15 cellular contexts compared by ENCODE assay signal in genomic region chr16:84612686-84613085, GRCh38. TPM values are rescaled to one million over a fixed set of nuclear protein-coding genes. Genes with fewer than 3 reads are reported as not detected.
A peak's percentile ranks its signal among the peaks of the same experiment; 100 is the strongest.
DNase-seq lines count a peak whose midpoint lies in the region; ATAC-seq and TF ChIP-seq lines count a peak whose summit lies in the region.
"Had no signal": no experiment of that assay in that cellular context is flagged by ENCODE, and none has a peak within 500 bp of the region (broad histone marks: within the 10 kb centered on the region; RNA-seq: fewer than 3 reads in every experiment).

No MANE protein-coding gene starts in this region.

- intact Hi-C loops in CD8-positive, alpha-beta T cell (cut with DNase I, micrococcal nuclease) = no loop called here
- intact Hi-C loops in activated T-helper 2 cell treated with anti-CD3 and anti-CD28 coated beads, Interferon-gamma antibody, Interleukin-2, Interleukin-4, amounts not matched to agents 10 μg/mL and 5 μg/mL and 100 μg/mL, durations not matched to agents 14 hours and 24 hours and 36 hours (cut with micrococcal nuclease) = no loop called here

- DNase-seq in activated T-cell treated with anti-CD3 and anti-CD28 coated beads, Interleukin-2, amount 50 U/mL, for 24 hours = no peak
- DNase-seq in activated T-cell treated with anti-CD3 and anti-CD28 coated beads, Interleukin-2, amount 50 U/mL, for 72 hours = no peak
- no peak for DNase-seq in CD8-positive, alpha-beta T cell
- no peak for DNase-seq in activated T-helper 2 cell treated with anti-CD3 and anti-CD28 coated beads, Interferon-gamma antibody, Interleukin-2, Interleukin-4, amounts not matched to agents 10 μg/mL and 5 μg/mL and 100 μg/mL, durations not matched to agents 14 hours and 24 hours and 36 hours (ENCODE audit: low spot score)
- no peak for DNase-seq in naive thymus-derived CD8-positive, alpha-beta T cell
- DNase-seq in NCI-H1930 (lab: John Stamatoyannopoulos, UW) (no peak), RKO (ENCODE audit: low spot score) (no peak)
- DNase-seq: AML-193, Karpas-422, MM.1S, NCI-H1105, NCI-H187, NCI-H446, NCI-H774, PC-9 had no signal

- no peak for ATAC-seq in activated T-cell treated with anti-CD3 and anti-CD28 coated beads, Interleukin-2, amount 50 U/mL, for 72 hours (replicated peaks in 1 of 2)
- ATAC-seq in CD8-positive, alpha-beta T cell = no peak
- no peak for ATAC-seq in naive thymus-derived CD8-positive, alpha-beta T cell

- CTCF ChIA-PET in CD8-positive, alpha-beta T cell (lab: Charles Lee) = interaction anchor here (0.6 to 16.2 kb wide), 2 partner anchors 10 to 100 kb away, joined by 3 to 392 read pairs; partner anchors contain the start of gene MEAK7

- no peak overlapping the region for H3K27ac ChIP-seq in CD8-positive, alpha-beta T cell (ENCODE audit: low read depth, low read length)
- H3K27ac ChIP-seq: PC-9 had no signal

- H3K27ac Mint-ChIP-seq in activated T-cell treated with anti-CD3 and anti-CD28 coated beads, Interleukin-2, amount 50 U/mL, for 24 hours = peak overlapping the region; percentile 85
- H3K27ac Mint-ChIP-seq in activated T-cell treated with anti-CD3 and anti-CD28 coated beads, Interleukin-2, amount 50 U/mL, for 72 hours = no peak overlapping the region
- no peak overlapping the region for H3K27ac Mint-ChIP-seq in CD8-positive, alpha-beta T cell
- H3K27ac Mint-ChIP-seq in activated T-helper 2 cell treated with anti-CD3 and anti-CD28 coated beads, Interferon-gamma antibody, Interleukin-2, Interleukin-4, amounts not matched to agents 10 μg/mL and 5 μg/mL and 100 μg/mL, durations not matched to agents 14 hours and 24 hours and 36 hours = peak overlapping the region; percentile 85
- peak overlapping the region; percentile 37 to 96 (median 88) for H3K27ac Mint-ChIP-seq in naive thymus-derived CD8-positive, alpha-beta T cell

- H3K27me3 ChIP-seq in CD8-positive, alpha-beta T cell (ENCODE audit: insufficient read depth, low read length) = no peaks in the 10 kb centered on the region

- no peaks in the 10 kb centered on the region for H3K27me3 Mint-ChIP-seq in activated T-cell treated with anti-CD3 and anti-CD28 coated beads, Interleukin-2, amount 50 U/mL, for 24 hours
- no peaks in the 10 kb centered on the region for H3K27me3 Mint-ChIP-seq in activated T-cell treated with anti-CD3 and anti-CD28 coated beads, Interleukin-2, amount 50 U/mL, for 72 hours (ENCODE audit: low read depth)
- no peaks in the 10 kb centered on the region for H3K27me3 Mint-ChIP-seq in CD8-positive, alpha-beta T cell (ENCODE audit: low read depth)
- no peaks in the 10 kb centered on the region for H3K27me3 Mint-ChIP-seq in activated T-helper 2 cell treated with anti-CD3 and anti-CD28 coated beads, Interferon-gamma antibody, Interleukin-2, Interleukin-4, amounts not matched to agents 10 μg/mL and 5 μg/mL and 100 μg/mL, durations not matched to agents 14 hours and 24 hours and 36 hours (ENCODE audit: low read depth)
- no peaks in the 10 kb centered on the region for H3K27me3 Mint-ChIP-seq in naive thymus-derived CD8-positive, alpha-beta T cell

- H3K4me1 ChIP-seq in CD8-positive, alpha-beta T cell (ENCODE audit: insufficient read depth, low read length) = peaks cover 85% of the 10 kb centered on the region

- no peaks in the 10 kb centered on the region for H3K9me3 ChIP-seq in CD8-positive, alpha-beta T cell (ENCODE audit: low read length)

- H3K36me3 ChIP-seq in CD8-positive, alpha-beta T cell (ENCODE audit: insufficient read depth, low read length) = no peaks in the 10 kb centered on the region

- POLR2A ChIA-PET in CD8-positive, alpha-beta T cell (lab: Charles Lee) = interaction anchor here (0.9 to 7.3 kb wide), 2 partner anchors 8 to 14 kb away, joined by 4 to 59 read pairs; no protein-coding TSS in a partner anchor
- POLR2A ChIA-PET in naive thymus-derived CD8-positive, alpha-beta T cell (lab: Charles Lee) = interaction anchor here (1.0 to 9.8 kb wide), 4 partner anchors 12 to 104 kb away, joined by 3 to 141 read pairs (median 6); partner anchors contain the start of gene KLHL36

- H3K4me1 Mint-ChIP-seq in activated T-cell treated with anti-CD3 and anti-CD28 coated beads, Interleukin-2, amount 50 U/mL, for 24 hours (ENCODE audit: low read depth) = peaks cover 84% of the 10 kb centered on the region
- H3K4me1 Mint-ChIP-seq in activated T-cell treated with anti-CD3 and anti-CD28 coated beads, Interleukin-2, amount 50 U/mL, for 72 hours (ENCODE audit: low read depth) = peaks cover 85% of the 10 kb centered on the region
- peaks cover 85% of the 10 kb centered on the region for H3K4me1 Mint-ChIP-seq in CD8-positive, alpha-beta T cell (ENCODE audit: low read depth)
- peaks cover 78% of the 10 kb centered on the region for H3K4me1 Mint-ChIP-seq in activated T-helper 2 cell treated with anti-CD3 and anti-CD28 coated beads, Interferon-gamma antibody, Interleukin-2, Interleukin-4, amounts not matched to agents 10 μg/mL and 5 μg/mL and 100 μg/mL, durations not matched to agents 14 hours and 24 hours and 36 hours (ENCODE audit: low read depth)
- H3K4me1 Mint-ChIP-seq in naive thymus-derived CD8-positive, alpha-beta T cell = peaks cover 66 to 89% (median 89%) of the 10 kb centered on the region in 4 donors

- no peak overlapping the region for H3K4me3 Mint-ChIP-seq in activated T-cell treated with anti-CD3 and anti-CD28 coated beads, Interleukin-2, amount 50 U/mL, for 24 hours
- H3K4me3 Mint-ChIP-seq in activated T-cell treated with anti-CD3 and anti-CD28 coated beads, Interleukin-2, amount 50 U/mL, for 72 hours = no peak overlapping the region
- peak overlapping the region; percentile 19 for H3K4me3 Mint-ChIP-seq in CD8-positive, alpha-beta T cell
- peak overlapping the region; percentile 11 for H3K4me3 Mint-ChIP-seq in activated T-helper 2 cell treated with anti-CD3 and anti-CD28 coated beads, Interferon-gamma antibody, Interleukin-2, Interleukin-4, amounts not matched to agents 10 μg/mL and 5 μg/mL and 100 μg/mL, durations not matched to agents 14 hours and 24 hours and 36 hours (ENCODE audit: low read depth)
- peak overlapping the region in 3 of 10 donors; percentile 10 to 97 (median 85) for H3K4me3 Mint-ChIP-seq in naive thymus-derived CD8-positive, alpha-beta T cell

- H3K4me3 ChIP-seq in CD8-positive, alpha-beta T cell (ENCODE audit: low read depth, low read length) = no peak overlapping the region
- H3K4me3 ChIP-seq: PC-9 had no signal

- no peaks in the 10 kb centered on the region for H3K9me3 Mint-ChIP-seq in activated T-cell treated with anti-CD3 and anti-CD28 coated beads, Interleukin-2, amount 50 U/mL, for 24 hours
- H3K9me3 Mint-ChIP-seq in activated T-cell treated with anti-CD3 and anti-CD28 coated beads, Interleukin-2, amount 50 U/mL, for 72 hours = peaks cover 0 to 11% of the 10 kb centered on the region in 2 donors
- no peaks in the 10 kb centered on the region for H3K9me3 Mint-ChIP-seq in CD8-positive, alpha-beta T cell
- peaks cover 11% of the 10 kb centered on the region for H3K9me3 Mint-ChIP-seq in activated T-helper 2 cell treated with anti-CD3 and anti-CD28 coated beads, Interferon-gamma antibody, Interleukin-2, Interleukin-4, amounts not matched to agents 10 μg/mL and 5 μg/mL and 100 μg/mL, durations not matched to agents 14 hours and 24 hours and 36 hours
- no peaks in the 10 kb centered on the region for H3K9me3 Mint-ChIP-seq in naive thymus-derived CD8-positive, alpha-beta T cell

- TF ChIP-seq CTCF in CD8-positive, alpha-beta T cell (IDR thresholded peaks at IDR 0.05) = no peak

- peaks cover 96% of the 10 kb centered on the region for H3K36me3 Mint-ChIP-seq in activated T-cell treated with anti-CD3 and anti-CD28 coated beads, Interleukin-2, amount 50 U/mL, for 24 hours (ENCODE audit: low read depth)
- peaks cover 27 to 59% of the 10 kb centered on the region in 2 donors for H3K36me3 Mint-ChIP-seq in activated T-cell treated with anti-CD3 and anti-CD28 coated beads, Interleukin-2, amount 50 U/mL, for 72 hours (ENCODE audit: insufficient read depth in 2 of 2)
- H3K36me3 Mint-ChIP-seq in CD8-positive, alpha-beta T cell = peaks cover 68% of the 10 kb centered on the region
- peaks cover 86% of the 10 kb centered on the region for H3K36me3 Mint-ChIP-seq in activated T-helper 2 cell treated with anti-CD3 and anti-CD28 coated beads, Interferon-gamma antibody, Interleukin-2, Interleukin-4, amounts not matched to agents 10 μg/mL and 5 μg/mL and 100 μg/mL, durations not matched to agents 14 hours and 24 hours and 36 hours (ENCODE audit: low read depth)
- H3K36me3 Mint-ChIP-seq in naive thymus-derived CD8-positive, alpha-beta T cell = peaks cover 6 to 41% (median 12%) of the 10 kb centered on the region in 3 donors

RNA-seq across cellular contexts. Expression of gene COTL1, which starts 5.2 kb away (rescaled TPM):
- 100 to 1,000 TPM; 353 to 529 TPM for total RNA-seq in activated T-cell treated with anti-CD3 and anti-CD28 coated beads, Interleukin-2, amount 50 U/mL, for 72 hours
- 100 to 1,000 TPM; 194 to 199 TPM for total RNA-seq in CD8-positive, alpha-beta T cell
- 478 and 483 TPM in 2 replicates for total RNA-seq in activated T-helper 2 cell treated with anti-CD3 and anti-CD28 coated beads, Interferon-gamma antibody, Interleukin-2, Interleukin-4, amounts not matched to agents 10 μg/mL and 5 μg/mL and 100 μg/mL, durations not matched to agents 14 hours and 24 hours and 36 hours
- total RNA-seq in naive thymus-derived CD8-positive, alpha-beta T cell = 100 to 1,000 TPM in 1 of 2 experiments, 10 to 100 TPM in 1; 99.1 to 101 TPM
- 100 to 1,000 TPM; 341 to 512 (median 425) TPM for polyA plus RNA-seq in naive thymus-derived CD8-positive, alpha-beta T cell

RNA-seq across cellular contexts. Expression of gene KLHL36, which starts 35.6 kb away (rescaled TPM):
- 10 to 100 TPM; 64.2 to 69.5 TPM for total RNA-seq in activated T-cell treated with anti-CD3 and anti-CD28 coated beads, Interleukin-2, amount 50 U/mL, for 72 hours
- 10 to 100 TPM; 50.8 to 56.5 TPM for total RNA-seq in CD8-positive, alpha-beta T cell
- 57.7 and 59.6 TPM in 2 replicates for total RNA-seq in activated T-helper 2 cell treated with anti-CD3 and anti-CD28 coated beads, Interferon-gamma antibody, Interleukin-2, Interleukin-4, amounts not matched to agents 10 μg/mL and 5 μg/mL and 100 μg/mL, durations not matched to agents 14 hours and 24 hours and 36 hours
- 100 to 1,000 TPM; 151 to 157 TPM for total RNA-seq in naive thymus-derived CD8-positive, alpha-beta T cell
- 10 to 100 TPM; 27.4 to 50.3 (median 32.0) TPM for polyA plus RNA-seq in naive thymus-derived CD8-positive, alpha-beta T cell

Comparison
In these comparisons a context has a peak if more than half of its experiments do, and no peak if none do; other contexts are left out.
1. H3K27ac Mint-ChIP-seq: peak in activated T-cell treated with anti-CD3 and anti-CD28 coated beads, Interleukin-2, amount 50 U/mL, for 24 hours (single experiment), activated T-helper 2 cell treated with anti-CD3 and anti-CD28 coated beads, Interferon-gamma antibody, Interleukin-2, Interleukin-4, amounts not matched to agents 10 μg/mL and 5 μg/mL and 100 μg/mL, durations not matched to agents 14 hours and 24 hours and 36 hours (single experiment) and naive thymus-derived CD8-positive, alpha-beta T cell (10 of 10); none in activated T-cell treated with anti-CD3 and anti-CD28 coated beads, Interleukin-2, amount 50 U/mL, for 72 hours (single experiment) and CD8-positive, alpha-beta T cell (single experiment).
2. H3K4me3 Mint-ChIP-seq: peak in CD8-positive, alpha-beta T cell (single experiment) and activated T-helper 2 cell treated with anti-CD3 and anti-CD28 coated beads, Interferon-gamma antibody, Interleukin-2, Interleukin-4, amounts not matched to agents 10 μg/mL and 5 μg/mL and 100 μg/mL, durations not matched to agents 14 hours and 24 hours and 36 hours (single experiment); none in activated T-cell treated with anti-CD3 and anti-CD28 coated beads, Interleukin-2, amount 50 U/mL, for 24 hours (single experiment) and activated T-cell treated with anti-CD3 and anti-CD28 coated beads, Interleukin-2, amount 50 U/mL, for 72 hours (0 of 2).